8 cellular contexts compared by ENCODE assay signal in the genomic region with DNA sequence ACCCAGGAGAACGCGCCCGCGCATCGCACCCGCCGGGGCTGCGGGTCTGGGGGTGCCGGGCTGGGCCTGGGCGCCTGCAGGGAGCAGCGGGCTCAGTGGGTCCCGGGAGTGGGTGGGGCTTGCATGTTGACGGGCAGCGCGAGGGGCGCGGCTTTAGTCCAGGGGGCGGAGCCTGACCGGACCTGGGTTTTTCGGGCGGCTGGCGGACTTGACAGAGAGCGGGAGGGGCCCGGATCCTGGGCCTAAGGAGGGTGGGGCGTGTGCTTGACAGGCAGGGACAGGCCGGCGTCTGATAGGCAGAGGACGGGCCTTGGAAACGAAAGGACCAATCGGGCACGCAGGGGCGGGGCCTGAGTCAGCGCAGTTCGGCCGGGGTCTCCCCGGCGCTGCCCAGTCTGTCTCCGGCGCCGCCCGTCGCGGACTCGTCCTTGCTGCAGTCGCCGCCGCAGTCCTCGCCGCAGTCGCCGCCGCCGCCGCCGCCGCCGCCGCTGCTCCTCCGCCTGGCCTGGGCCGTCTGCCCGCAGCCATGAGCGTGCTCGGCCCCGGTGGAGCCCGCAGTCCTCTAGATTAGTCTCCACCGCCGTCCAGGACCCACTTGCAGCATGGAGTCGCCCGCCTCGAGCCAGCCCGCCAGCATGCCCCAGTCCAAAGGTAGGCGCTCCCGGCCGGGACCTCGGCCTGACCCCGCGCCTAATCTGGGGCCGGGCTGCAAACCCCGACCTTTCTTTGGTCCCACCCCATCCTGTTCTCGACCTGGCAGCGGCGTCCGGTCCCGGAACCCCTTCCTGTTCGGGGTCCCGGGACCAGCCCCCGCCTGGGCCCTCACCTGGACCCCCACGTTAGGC. TPM values are rescaled to one million over a fixed set of nuclear protein-coding genes. Genes with fewer than 3 reads are reported as not detected.
DNase-seq lines count a peak whose midpoint lies in the region; ATAC-seq and TF ChIP-seq lines count a peak whose summit lies in the region.

TSS of gene MAP2K3 (plus strand) at position 393 of the 845 bp plus-strand sequence. CDS start at position 603, 210 bp downstream.

- H4K20me1 ChIP-seq in DOHH2 (ENCODE audit: control insufficient read depth, insufficient read depth, low read depth, low read length) (no peaks in the 10 kb centered on the region), GM23338 (replicated peaks; ENCODE audit: insufficient read depth) (peaks cover 5% of the 10 kb centered on the region)

- TF ChIP-seq CTCF in DOHH2 (IDR thresholded peaks at IDR 0.05; ENCODE audit: low read depth, low read length, poor library complexity, severe bottlenecking) (no peak), GM23338 (conservative IDR thresholded peaks at IDR 0.05; ENCODE audit: low read depth in 2 of 2) (no peak), RWPE1 (conservative IDR thresholded peaks at IDR 0.05; ENCODE audit: low read depth) (no peak), fibroblast of mammary gland (conservative IDR thresholded peaks at IDR 0.05; ENCODE audit: control insufficient read depth, insufficient read depth, low read depth, low read length) (no peak), natural killer cell (IDR thresholded peaks at IDR 0.05) (no peak)

- POLR2A ChIA-PET in RWPE1 (lab: Yijun Ruan, JAX; ENCODE audit: low non-redundant PET), result interaction anchor here (1.3 kb wide), 1 partner anchor 8 kb away, joined by 4 read pairs; no protein-coding TSS in a partner anchor

- intact Hi-C loops in natural killer cell (cut with micrococcal nuclease), result loop anchor here (1.0 to 5.0 kb wide), 4 partner anchors 16 to 173 kb away; partner anchors contain the start of gene TMEM11

- no peaks in the 10 kb centered on the region for H3K9me3 Mint-ChIP-seq in GM23338
- no peaks in the 10 kb centered on the region for H3K9me3 Mint-ChIP-seq in activated T-helper 17 cell treated with anti-CD3 and anti-CD28 coated beads, Interleukin-2, amount 50 U/mL, for 72 hours
- no peaks in the 10 kb centered on the region for H3K9me3 Mint-ChIP-seq in natural killer cell

- ATAC-seq in GM23338 (peak; percentile 87), natural killer cell (peak; percentile 64 to 86 (median 74))
- peak; percentile 79 for ATAC-seq in activated T-helper 17 cell treated with anti-CD3 and anti-CD28 coated beads, Interleukin-2, amount 50 U/mL, for 72 hours (replicated peaks)

- H3K27me3 ChIP-seq in DOHH2 (ENCODE audit: control insufficient read depth, low read length) (no peaks in the 10 kb centered on the region; the same call in 1 of the 2 replicates), GM23338 (ENCODE audit: insufficient read depth) (peaks cover 27% of the 10 kb centered on the region)

- H3F3A ChIP-seq in DOHH2 (ENCODE audit: control insufficient read depth, insufficient read depth), result peaks cover 20% of the 10 kb centered on the region
- no peaks in the 10 kb centered on the region for H3F3A ChIP-seq in GM23338 (replicated peaks; ENCODE audit: low read depth)

- peaks cover 30% of the 10 kb centered on the region for H3K27me3 Mint-ChIP-seq in GM23338 (ENCODE audit: insufficient read depth, low read depth, poor library complexity)
- no peaks in the 10 kb centered on the region for H3K27me3 Mint-ChIP-seq in activated T-helper 17 cell treated with anti-CD3 and anti-CD28 coated beads, Interleukin-2, amount 50 U/mL, for 72 hours
- no peaks in the 10 kb centered on the region for H3K27me3 Mint-ChIP-seq in natural killer cell (ENCODE audit: low read depth in 2 of 2)

- H3K36me3 Mint-ChIP-seq in GM23338 (ENCODE audit: low read depth), result no peaks in the 10 kb centered on the region; the same call in 2 of the 3 replicates
- H3K36me3 Mint-ChIP-seq in activated T-helper 17 cell treated with anti-CD3 and anti-CD28 coated beads, Interleukin-2, amount 50 U/mL, for 72 hours (ENCODE audit: low read depth), result peaks cover 41% of the 10 kb centered on the region
- H3K36me3 Mint-ChIP-seq in natural killer cell, result no peaks in the 10 kb centered on the region

- H3K79me2 ChIP-seq in DOHH2 (ENCODE audit: control insufficient read depth, low read length), result peaks cover 45% of the 10 kb centered on the region
- peaks cover 37% of the 10 kb centered on the region for H3K79me2 ChIP-seq in GM23338 (replicated peaks; ENCODE audit: insufficient read depth)

- peak within 1 kb of the TSS; percentile 87 for H3K4me3 Mint-ChIP-seq in GM23338
- peak within 1 kb of the TSS; percentile 100 for H3K4me3 Mint-ChIP-seq in activated T-helper 17 cell treated with anti-CD3 and anti-CD28 coated beads, Interleukin-2, amount 50 U/mL, for 72 hours
- H3K4me3 Mint-ChIP-seq in natural killer cell, result peak within 1 kb of the TSS; percentile 96

- no peak within 1 kb of the TSS for H3K27ac Mint-ChIP-seq in GM23338
- H3K27ac Mint-ChIP-seq in activated T-helper 17 cell treated with anti-CD3 and anti-CD28 coated beads, Interleukin-2, amount 50 U/mL, for 72 hours, result peak within 1 kb of the TSS; percentile 98
- H3K27ac Mint-ChIP-seq in natural killer cell, result peak within 1 kb of the TSS; percentile 96 to 99

- H3K9me2 ChIP-seq in DOHH2 (replicated peaks; ENCODE audit: control insufficient read depth, low read length), result no peaks in the 10 kb centered on the region
- H3K9me2 ChIP-seq in GM23338 (ENCODE audit: insufficient read depth), result no peaks in the 10 kb centered on the region

- H3K9me3 ChIP-seq in DOHH2 (ENCODE audit: control insufficient read depth, insufficient read depth, low read length), result no peaks in the 10 kb centered on the region

- H3K4me3 ChIP-seq in DOHH2 (ENCODE audit: low read length) (peak within 1 kb of the TSS; percentile 92), GM23338 (peak within 1 kb of the TSS; percentile 92), fibroblast of mammary gland (ENCODE audit: control insufficient read depth, low read depth, low read length) (peak within 1 kb of the TSS; percentile 84)

- H2AFZ ChIP-seq in GM23338, result peak within 1 kb of the TSS; percentile 94

- peak within 1 kb of the TSS; percentile 90 for H3K27ac ChIP-seq in DOHH2 (ENCODE audit: low read depth, low read length)
- H3K27ac ChIP-seq in GM23338 (ENCODE audit: low read depth), result no peak within 1 kb of the TSS
- peak within 1 kb of the TSS; percentile 94 for H3K27ac ChIP-seq in RWPE1

- H3K4me2 ChIP-seq in DOHH2 (ENCODE audit: low read length), result peak within 1 kb of the TSS; percentile 100
- peak within 1 kb of the TSS; percentile 97 for H3K4me2 ChIP-seq in GM23338

- H3K36me3 ChIP-seq in DOHH2 (ENCODE audit: control insufficient read depth, low read length) (0 out of 2 replicates have a peak, but pooled peaks cover 4% of the 10 kb centered on the region), GM23338 (ENCODE audit: insufficient read depth) (no peaks in the 10 kb centered on the region)

- CTCF ChIA-PET in RWPE1 (lab: Yijun Ruan, JAX), result interaction anchor here (0.6 kb wide), 1 partner anchor 62 kb away, joined by 3 read pairs; no protein-coding TSS in a partner anchor

- H3K4me1 Mint-ChIP-seq in GM23338 (peaks cover 19% of the 10 kb centered on the region), natural killer cell (peaks cover 49 to 74% of the 10 kb centered on the region in 2 donors)
- peaks cover 25% of the 10 kb centered on the region for H3K4me1 Mint-ChIP-seq in activated T-helper 17 cell treated with anti-CD3 and anti-CD28 coated beads, Interleukin-2, amount 50 U/mL, for 72 hours

- H3K4me1 ChIP-seq in DOHH2 (ENCODE audit: control insufficient read depth, low read length) (peaks cover 50% of the 10 kb centered on the region), GM23338 (ENCODE audit: insufficient read depth) (peaks cover 10% of the 10 kb centered on the region)

- DNase-seq in GM23338 (ENCODE audit: low spot score) (peak; percentile 100), LHCN-M2 (ENCODE audit: low read depth) (peak; percentile 97), RWPE1 (ENCODE audit: low spot score) (peak; percentile 98), fibroblast of mammary gland (ENCODE audit: low read depth) (peak; percentile 98), natural killer cell (peak; percentile 98)
- DNase-seq in stimulated activated naive CD4-positive, alpha-beta T cell treated with Interleukin-2 at 50 U/mL for 16 hours (lab: John Stamatoyannopoulos, UW), result peak; percentile 98

TF ChIP-seq in GM23338, 12 proteins besides CTCF, POLR2A, EP300 and RAD21:
- TF ChIP-seq CREB1 (CRISPR knock-in tag; IDR thresholded peaks at IDR 0.05; ENCODE audit: low read depth), result 0 out of 2 replicates have a peak, but pooled peaks have one; percentile 25
- no peak for TF ChIP-seq ZNF331 (CRISPR knock-in tag; IDR thresholded peaks at IDR 0.05; ENCODE audit: low read depth)
- no peak for TF ChIP-seq ZNF114 (CRISPR knock-in tag; IDR thresholded peaks at IDR 0.05)
- TF ChIP-seq POLR2AphosphoS5 (IDR thresholded peaks at IDR 0.05; ENCODE audit: low read depth), result peak; percentile 85
- no peak for TF ChIP-seq ETS1 (IDR thresholded peaks at IDR 0.05)
- TF ChIP-seq STAT1 (IDR thresholded peaks at IDR 0.05; ENCODE audit: unreplicated experiment), result no peak

RNA-seq across cellular contexts. Expression of gene MAP2K3, which starts in this region (rescaled TPM):
- total RNA-seq in GM23338 (2014; rRNA removed; shearing (Covaris generic)), result 30.6 and 31.7 TPM in 2 replicates
- 28.4 and 28.5 TPM in 2 replicates for polyA plus RNA-seq in GM23338 (2016; fragmentation: Nextera tagmentation; extraction: Ambion mirVana)
- total RNA-seq in LHCN-M2 (2014; rRNA removed), result 19.3 and 28.8 TPM in 2 replicates
- 80.7 TPM for polyA plus RNA-seq in LHCN-M2 (2012)
- total RNA-seq in activated T-helper 17 cell treated with anti-CD3 and anti-CD28 coated beads, Interleukin-2, amount 50 U/mL, for 72 hours, result 100 to 1,000 TPM; 107 to 112 TPM
- total RNA-seq in natural killer cell, result 100 to 1,000 TPM; 139 to 165 (median 162) TPM
